ENCODE assay signal across 24 cellular contexts in genomic region chr19:15225797-15226196, GRCh38. TPM values are rescaled to one million over a fixed set of nuclear protein-coding genes. Genes with fewer than 3 reads are reported as not detected.
"Had no signal": no experiment of that assay in that cellular context is flagged by ENCODE, and none has a peak within 500 bp of the region (broad histone marks: within the 10 kb centered on the region; RNA-seq: fewer than 3 reads in every experiment).

No MANE protein-coding gene starts in this region.

- H3K9me3 Mint-ChIP-seq: activated naive CD8-positive, alpha-beta T cell treated with anti-CD3 and anti-CD28 coated beads, Interleukin-2, amount 10 ng/mL, durations not matched to agents 7 days and 5 days; WTC11 had no signal

- H3K27ac ChIP-seq: KMS-11, SK-N-MC had no signal

- H3K27me3 ChIP-seq: breast epithelium had no signal

- H3K36me3 ChIP-seq: breast epithelium had no signal

- H3K4me3 ChIP-seq: breast epithelium, SK-N-MC had no signal

- H3K9me3 ChIP-seq: breast epithelium had no signal

- H3K4me3 Mint-ChIP-seq: activated CD8-positive, alpha-beta T cell treated with anti-CD3 and anti-CD28 coated beads, Interleukin-2, amount 10 ng/mL, durations not matched to agents 7 days and 5 days; activated naive CD8-positive, alpha-beta T cell treated with anti-CD3 and anti-CD28 coated beads, Interleukin-2, amount 10 ng/mL, durations not matched to agents 7 days and 5 days; WTC11 had no signal

- DNase-seq: activated CD4-positive, alpha-beta T cell treated with anti-CD3 and anti-CD28 coated beads for 48 hours; activated CD4-positive, alpha-beta T cell treated with anti-CD3 and anti-CD28 coated beads, Interleukin-2, amount 50 U/mL, for 4 hours; activated CD4-positive, CD25-positive, alpha-beta regulatory T cell treated with anti-CD3 and anti-CD28 coated beads, Interleukin-2, amount 50 U/mL, for 72 hours; activated CD8-positive, alpha-beta memory T cell treated with anti-CD3 and anti-CD28 coated beads, Interleukin-2, amount 50 U/mL, for 48 hours; activated CD8-positive, alpha-beta T cell treated with anti-CD3 and anti-CD28 coated beads, Interleukin-2, amount 10 ng/mL, durations not matched to agents 7 days and 5 days; activated naive CD4-positive, alpha-beta T cell treated with anti-CD3 and anti-CD28 coated beads, Interleukin-2, amount 50 U/mL, for 16 hours; activated naive CD8-positive, alpha-beta T cell treated with anti-CD3 and anti-CD28 coated beads, Interleukin-2, amount 10 ng/mL, durations not matched to agents 7 days and 5 days; activated T-cell treated with anti-CD3 and anti-CD28 coated beads, Interleukin-2, amount 50 U/mL, for 1 hour; aorta; NCI-H1092 treated with DMSO at 0.1 percent for 48 hours; NCI-H1417 treated with DMSO at 0.1 percent for 48 hours; NCI-H1694 treated with DMSO at 0.1 percent for 48 hours; NCI-H2029 treated with DMSO at 0.1 percent for 48 hours; NCI-H510A treated with DMSO at 0.1 percent for 48 hours; NCI-H69; NK-92 treated with Interleukin-12 subunit alpha and Interleukin-12 subunit beta, amount 100 ng/mL, for 24 hours; PC-3; SW 1271; T-helper 9 cell had no signal

- ATAC-seq: activated CD8-positive, alpha-beta T cell treated with anti-CD3 and anti-CD28 coated beads, Interleukin-2, amount 10 ng/mL, durations not matched to agents 7 days and 5 days; PC-3; WTC11 had no signal

- H3K36me3 Mint-ChIP-seq: activated naive CD8-positive, alpha-beta T cell treated with anti-CD3 and anti-CD28 coated beads, Interleukin-2, amount 10 ng/mL, durations not matched to agents 7 days and 5 days had no signal

- H3K27ac Mint-ChIP-seq: activated CD8-positive, alpha-beta T cell treated with anti-CD3 and anti-CD28 coated beads, Interleukin-2, amount 10 ng/mL, durations not matched to agents 7 days and 5 days; activated naive CD8-positive, alpha-beta T cell treated with anti-CD3 and anti-CD28 coated beads, Interleukin-2, amount 10 ng/mL, durations not matched to agents 7 days and 5 days; WTC11 had no signal

RNA-seq across cellular contexts. Expression of gene EPHX3, which starts 6.5 kb away (rescaled TPM):
- total RNA-seq: activated naive CD8-positive, alpha-beta T cell treated with anti-CD3 and anti-CD28 coated beads, Interleukin-2, amount 10 ng/mL, durations not matched to agents 7 days and 5 days; PC-3; T-helper 1 cell treated with Interleukin-12 subunit alpha and Interleukin-12 subunit beta and Interleukin-4 antibody, amounts not matched to agents 30 ng/mL and 1 ng/mL, for 36 hours had no signal

RNA-seq across cellular contexts. Expression of gene NOTCH3, which starts 25.0 kb away (rescaled TPM):
- total RNA-seq: activated CD8-positive, alpha-beta T cell treated with anti-CD3 and anti-CD28 coated beads, Interleukin-2, amount 10 ng/mL, durations not matched to agents 7 days and 5 days; T-helper 1 cell treated with Interleukin-12 subunit alpha and Interleukin-12 subunit beta and Interleukin-4 antibody, amounts not matched to agents 30 ng/mL and 1 ng/mL, for 36 hours had no signal
